In genomic region chr11:86013718-86014117, GRCh38 we compare ENCODE assay signal across 20 cellular contexts. TPM values are rescaled to one million over a fixed set of nuclear protein-coding genes. Genes with fewer than 3 reads are reported as not detected.
DNase-seq lines count a peak whose midpoint lies in the region; FAIRE-seq and TF ChIP-seq lines count a peak whose summit lies in the region.
"Had no signal": no experiment of that assay in that cellular context is flagged by ENCODE, and none has a peak within 500 bp of the region (broad histone marks: within the 10 kb centered on the region; RNA-seq: fewer than 3 reads in every experiment).

No MANE protein-coding gene starts in this region.

- FAIRE-seq in H54 (lab: Jason Lieb, UNC): peak; percentile 38
- no peak for FAIRE-seq in small intestine (lab: Jason Lieb, UNC)
- FAIRE-seq in urothelium cell line (lab: Jason Lieb, UNC): no peak
- FAIRE-seq: A549, GM19239 had no signal

- H3K27ac ChIP-seq in small intestine (ENCODE audit: low read depth in 1 of 2, low read length in 1 of 2): no peak overlapping the region
- H3K27ac ChIP-seq: A549, BLaER1, RWPE1 had no signal

- no peaks in the 10 kb centered on the region for H3K4me1 ChIP-seq in small intestine (ENCODE audit: control insufficient read depth in 2 of 2, insufficient read depth in 1 of 2, low read depth in 1 of 2, low read length in 1 of 2)
- H3K4me1 ChIP-seq: A549, BLaER1 had no signal

- no peaks in the 10 kb centered on the region for H3K27me3 ChIP-seq in small intestine (ENCODE audit: control insufficient read depth in 2 of 2, insufficient read depth in 2 of 2, low read length in 2 of 2)
- H3K27me3 ChIP-seq: BLaER1 had no signal

- TF ChIP-seq POLR2A in H54 (IDR thresholded peaks at IDR 0.05; ENCODE audit: low read depth, low read length): no peak

- TF ChIP-seq CTCF in choroid plexus epithelial cell (conservative IDR thresholded peaks at IDR 0.05; ENCODE audit: low read depth, low read length): no peak

- H3K9me3 ChIP-seq in small intestine (ENCODE audit: control insufficient read depth, low read depth): no peaks in the 10 kb centered on the region
- H3K9me3 ChIP-seq: A549, BLaER1, HAP-1 had no signal

- DNase-seq in H54 (ENCODE audit: insufficient read length, low spot score): no peak
- DNase-seq in OCI-M1 (lab: John Stamatoyannopoulos, UW): peak; percentile 66
- peak; percentile 15 for DNase-seq in choroid plexus epithelial cell (ENCODE audit: low read depth)
- DNase-seq in small intestine: peak; percentile 14
- DNase-seq in UCSD-AML1 (lab: John Stamatoyannopoulos, UW; ENCODE audit: unreplicated experiment): no peak
- no peak for DNase-seq in urothelium cell line (ENCODE audit: low spot score)
- no peak for DNase-seq in NCI-H128 (lab: John Stamatoyannopoulos, UW; ENCODE audit: unreplicated experiment)
- DNase-seq: CD4-positive, alpha-beta memory T cell; DMS153; GDM1; NCI-H1092 treated with DMSO at 0.1 percent for 48 hours; NCI-H2081; NCI-H510A treated with DMSO at 0.1 percent for 48 hours; NCI-H82; PC-9 had no signal

- H3K36me3 ChIP-seq in small intestine (ENCODE audit: control insufficient read depth in 2 of 2, insufficient read depth in 2 of 2, low read length in 2 of 2): peaks cover 2 to 3% of the 10 kb centered on the region in 2 donors

- H3K4me3 ChIP-seq in choroid plexus epithelial cell (ENCODE audit: low read depth, low read length) (no peak overlapping the region), small intestine (ENCODE audit: low read depth in 1 of 2, low read length in 2 of 2) (no peak overlapping the region)
- H3K4me3 ChIP-seq: A549, BLaER1, HAP-1, PC-9 had no signal

RNA-seq across cellular contexts. Expression of gene PICALM, which starts 55.2 kb away (rescaled TPM):
- polyA plus RNA-seq in small intestine: 100 to 1,000 TPM in 2 of 3 donors, 10 to 100 TPM in 1; 88.8 to 127 (median 106) TPM

Comparison
In these comparisons a context has a peak if more than half of its experiments do, and no peak if none do; other contexts are left out.
1. DNase-seq: peak in OCI-M1 (single experiment), choroid plexus epithelial cell (single experiment) and small intestine (single experiment); none in H54 (single experiment), UCSD-AML1 (single experiment), urothelium cell line (single experiment) and NCI-H128 (single experiment).